7 cellular contexts compared by ENCODE assay signal in the genomic region with DNA sequence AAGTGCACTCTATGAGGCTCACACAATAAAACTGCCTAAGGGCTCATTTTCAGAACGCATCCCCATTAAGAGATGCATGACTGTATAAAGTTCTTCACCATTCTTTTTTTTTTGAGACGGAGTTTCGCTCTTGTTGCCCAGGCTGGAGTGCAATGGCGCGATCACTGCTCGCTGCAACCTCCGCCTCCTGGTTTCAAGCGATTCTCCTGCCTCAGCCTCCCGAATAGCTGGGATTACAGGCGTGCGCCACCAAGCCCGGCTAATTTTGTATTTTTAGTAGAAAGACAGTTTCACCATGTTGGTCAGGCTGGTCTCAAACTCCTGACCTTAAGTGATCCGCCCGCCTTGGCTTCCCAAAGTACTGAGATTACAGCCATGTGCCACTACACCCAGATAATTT. TPM values are rescaled to one million over a fixed set of nuclear protein-coding genes. Genes with fewer than 3 reads are reported as not detected.
A peak's percentile ranks its signal among the peaks of the same experiment; 100 is the strongest.
DNase-seq lines count a peak whose midpoint lies in the region; ATAC-seq and TF ChIP-seq lines count a peak whose summit lies in the region.
"Not testable (repeated sequence)": the region's sequence is repeated elsewhere in the genome, so short reads cannot be mapped to it uniquely, and the experiment has no call there.

No MANE protein-coding gene starts in this region.

- not testable (repeated sequence) for TF ChIP-seq CTCF in DND-41 (IDR thresholded peaks at IDR 0.05; ENCODE audit: borderline replicate concordance, extremely low read depth, low read length, poor library complexity, severe bottlenecking); LNCaP clone FGC (IDR thresholded peaks at IDR 0.05; ENCODE audit: control insufficient read depth, extremely low read depth, insufficient read depth); lower lobe of right lung (IDR thresholded peaks at IDR 0.05); parathyroid adenoma (IDR thresholded peaks at IDR 0.05)

- H3K4me2 ChIP-seq in DND-41 (ENCODE audit: insufficient read depth, low read length), result peak overlapping the region; percentile 67
- not testable (repeated sequence) for H3K4me2 ChIP-seq in parathyroid adenoma (ENCODE audit: low read length)

- H3K27ac Mint-ChIP-seq in T-helper 2 cell treated with Interferon-gamma antibody and Interleukin-4, amounts not matched to agents 5 μg/mL and 100 μg/mL, for 36 hours, result peak overlapping the region; percentile 100
- H3K27ac Mint-ChIP-seq in activated naive CD4-positive, alpha-beta T cell treated with anti-CD3 and anti-CD28 coated beads, Interleukin-2, amount 10 ng/mL, durations not matched to agents 7 days and 5 days, result peak overlapping the region; percentile 99
- H3K27ac Mint-ChIP-seq in effector memory CD8-positive, alpha-beta T cell, result peak overlapping the region; percentile 99 to 100

- H3K36me3 ChIP-seq in DND-41 (ENCODE audit: insufficient read depth, low read length) (peaks cover 34% of the 10 kb centered on the region), lower lobe of right lung (peaks cover 30% of the 10 kb centered on the region)
- not testable (repeated sequence) for H3K36me3 ChIP-seq in parathyroid adenoma (ENCODE audit: control insufficient read depth, insufficient read depth, low read length)

- not testable (repeated sequence) for H3K27me3 Mint-ChIP-seq in T-helper 2 cell treated with Interferon-gamma antibody and Interleukin-4, amounts not matched to agents 5 μg/mL and 100 μg/mL, for 36 hours (ENCODE audit: low read depth); activated naive CD4-positive, alpha-beta T cell treated with anti-CD3 and anti-CD28 coated beads, Interleukin-2, amount 10 ng/mL, durations not matched to agents 7 days and 5 days; effector memory CD8-positive, alpha-beta T cell

- not testable (repeated sequence) for H3K4me1 Mint-ChIP-seq in T-helper 2 cell treated with Interferon-gamma antibody and Interleukin-4, amounts not matched to agents 5 μg/mL and 100 μg/mL, for 36 hours (ENCODE audit: low read depth)
- H3K4me1 Mint-ChIP-seq in activated naive CD4-positive, alpha-beta T cell treated with anti-CD3 and anti-CD28 coated beads, Interleukin-2, amount 10 ng/mL, durations not matched to agents 7 days and 5 days, result peaks cover 31% of the 10 kb centered on the region
- H3K4me1 Mint-ChIP-seq in effector memory CD8-positive, alpha-beta T cell (ENCODE audit: low read depth in 2 of 2), result peaks cover 11 to 21% of the 10 kb centered on the region in 2 donors

- H3K27me3 ChIP-seq in DND-41 (ENCODE audit: insufficient read depth, low read length, poor library complexity); lower lobe of right lung (ENCODE audit: low read depth); parathyroid adenoma (ENCODE audit: control insufficient read depth, insufficient read depth, low read length): not testable (repeated sequence)

- ATAC-seq in DND-41 (ENCODE audit: insufficient read depth, low read depth); effector memory CD8-positive, alpha-beta T cell (replicated peaks); lower lobe of right lung: not testable (repeated sequence)

- H3K4me1 ChIP-seq in DND-41 (ENCODE audit: insufficient read depth, low read length), result peaks cover 29% of the 10 kb centered on the region
- peaks cover 26% of the 10 kb centered on the region for H3K4me1 ChIP-seq in lower lobe of right lung
- peaks cover 10% of the 10 kb centered on the region for H3K4me1 ChIP-seq in parathyroid adenoma

- intact Hi-C loops in lower lobe of right lung (cut with DNase I), result not testable (repeated sequence)

- not testable (repeated sequence) for H3K27ac ChIP-seq in DND-41 (ENCODE audit: low read length); lower lobe of right lung
- peak overlapping the region; percentile 98 for H3K27ac ChIP-seq in parathyroid adenoma

- CTCF ChIA-PET in activated naive CD4-positive, alpha-beta T cell treated with anti-CD3 and anti-CD28 coated beads, Interleukin-2, amount 10 ng/mL, durations not matched to agents 7 days and 5 days (lab: Charles Lee), result not testable (repeated sequence)

- H3K36me3 Mint-ChIP-seq in T-helper 2 cell treated with Interferon-gamma antibody and Interleukin-4, amounts not matched to agents 5 μg/mL and 100 μg/mL, for 36 hours (ENCODE audit: low read depth), result peaks cover 29% of the 10 kb centered on the region
- peaks cover 26% of the 10 kb centered on the region for H3K36me3 Mint-ChIP-seq in activated naive CD4-positive, alpha-beta T cell treated with anti-CD3 and anti-CD28 coated beads, Interleukin-2, amount 10 ng/mL, durations not matched to agents 7 days and 5 days
- H3K36me3 Mint-ChIP-seq in effector memory CD8-positive, alpha-beta T cell (ENCODE audit: insufficient read depth), result peaks cover 32% of the 10 kb centered on the region

- H2AFZ ChIP-seq in DND-41 (ENCODE audit: low read depth, low read length); parathyroid adenoma: not testable (repeated sequence)

- H3K9me3 Mint-ChIP-seq in T-helper 2 cell treated with Interferon-gamma antibody and Interleukin-4, amounts not matched to agents 5 μg/mL and 100 μg/mL, for 36 hours; activated naive CD4-positive, alpha-beta T cell treated with anti-CD3 and anti-CD28 coated beads, Interleukin-2, amount 10 ng/mL, durations not matched to agents 7 days and 5 days; effector memory CD8-positive, alpha-beta T cell: not testable (repeated sequence)

- DNase-seq in DND-41; LNCaP clone FGC (ENCODE audit: low read depth); T-helper 2 cell treated with Interferon-gamma antibody and Interleukin-4, amounts not matched to agents 5 μg/mL and 100 μg/mL, for 36 hours (ENCODE audit: low spot score); activated naive CD4-positive, alpha-beta T cell treated with anti-CD3 and anti-CD28 coated beads, Interleukin-2, amount 10 ng/mL, durations not matched to agents 7 days and 5 days; effector memory CD8-positive, alpha-beta T cell; lower lobe of right lung: not testable (repeated sequence)

- peaks cover 38% of the 10 kb centered on the region for H3K79me2 ChIP-seq in DND-41 (ENCODE audit: insufficient read depth, low read length)
- not testable (repeated sequence) for H3K79me2 ChIP-seq in parathyroid adenoma

- peaks cover 13% of the 10 kb centered on the region for H4K20me1 ChIP-seq in DND-41 (ENCODE audit: insufficient read depth, low read length)

- H3K9me3 ChIP-seq in DND-41 (ENCODE audit: insufficient read depth, low read length, severe bottlenecking); lower lobe of right lung; parathyroid adenoma (ENCODE audit: control insufficient read depth, low read length): not testable (repeated sequence)

- H3K4me3 Mint-ChIP-seq in T-helper 2 cell treated with Interferon-gamma antibody and Interleukin-4, amounts not matched to agents 5 μg/mL and 100 μg/mL, for 36 hours, result peak overlapping the region; percentile 100
- H3K4me3 Mint-ChIP-seq in activated naive CD4-positive, alpha-beta T cell treated with anti-CD3 and anti-CD28 coated beads, Interleukin-2, amount 10 ng/mL, durations not matched to agents 7 days and 5 days, result peak overlapping the region; percentile 98
- peak overlapping the region; percentile 97 to 99 for H3K4me3 Mint-ChIP-seq in effector memory CD8-positive, alpha-beta T cell

- H3K9ac ChIP-seq in DND-41 (ENCODE audit: low read depth, low read length), result peak overlapping the region; percentile 90; the same call in 1 of the 2 replicates
- not testable (repeated sequence) for H3K9ac ChIP-seq in parathyroid adenoma

- H3K4me3 ChIP-seq in DND-41 (ENCODE audit: low read depth in 1 of 2, low read length in 2 of 2) (peak overlapping the region in 1 of 2 experiments; percentile 75; a peak in 1 of 4 replicates), LNCaP clone FGC (ENCODE audit: low read depth, low read length) (peak overlapping the region; percentile 95), lower lobe of right lung (peak overlapping the region; percentile 91)
- not testable (repeated sequence) for H3K4me3 ChIP-seq in parathyroid adenoma (ENCODE audit: low read depth, low read length)

RNA-seq across cellular contexts. Expression of a gene that starts 2.2 kb away (rescaled TPM):
- 51.9 TPM for total RNA-seq in lower lobe of right lung

RNA-seq across cellular contexts. Expression of a gene that starts 16.3 kb away (rescaled TPM):
- total RNA-seq in lower lobe of right lung, result 4.3 TPM
